In genomic region chr19:572891-573825, GRCh38 we compare ENCODE assay signal across 8 cellular contexts. TPM values are rescaled to one million over a fixed set of nuclear protein-coding genes. Genes with fewer than 3 reads are reported as not detected.
A peak's percentile ranks its signal among the peaks of the same experiment; 100 is the strongest.
DNase-seq lines count a peak whose midpoint lies in the region; ATAC-seq and TF ChIP-seq lines count a peak whose summit lies in the region.

No MANE protein-coding gene starts in this region.

- peak overlapping the region; percentile 93 for H3K4me3 ChIP-seq in OCI-LY3 (ENCODE audit: low read length)
- peak overlapping the region; percentile 83 for H3K4me3 ChIP-seq in coronary artery
- H3K4me3 ChIP-seq in lower lobe of right lung, result peak overlapping the region; percentile 96
- H3K4me3 ChIP-seq in thyroid gland (replicated peaks in 1 of 3), result peak overlapping the region; percentile 81 to 97 (median 91)

- intact Hi-C loops in lower lobe of right lung (cut with DNase I), result no loop called here
- intact Hi-C loops in thyroid gland (cut with DNase I), result no loop called here

- H2AFZ ChIP-seq in OCI-LY3 (ENCODE audit: low read depth, low read length), result no peak overlapping the region

- peaks cover 25% of the 10 kb centered on the region for H3K36me3 ChIP-seq in OCI-LY3 (replicated peaks; ENCODE audit: low read depth, low read length)
- peaks cover 8% of the 10 kb centered on the region for H3K36me3 ChIP-seq in lower lobe of right lung
- H3K36me3 ChIP-seq in thyroid gland, result peaks cover 0 to 8% of the 10 kb centered on the region in 2 donors

- peaks cover 58% of the 10 kb centered on the region for H3K79me2 ChIP-seq in OCI-LY3 (ENCODE audit: low read length)

- peak overlapping the region; percentile 67 for H3K27ac ChIP-seq in OCI-LY3 (ENCODE audit: low read length)
- H3K27ac ChIP-seq in coronary artery, result peak overlapping the region; percentile 82 to 84
- peak overlapping the region; percentile 93 for H3K27ac ChIP-seq in lower lobe of right lung
- peak overlapping the region; percentile 72 to 88 (median 76) for H3K27ac ChIP-seq in thyroid gland

- H4K20me1 ChIP-seq in OCI-LY3 (ENCODE audit: insufficient read depth, low read length), result peaks cover 49% of the 10 kb centered on the region

- H3K9me3 ChIP-seq in OCI-LY3 (ENCODE audit: insufficient read depth, low read length), result no peaks in the 10 kb centered on the region
- H3K9me3 ChIP-seq in lower lobe of right lung, result no peaks in the 10 kb centered on the region
- no peaks in the 10 kb centered on the region for H3K9me3 ChIP-seq in thyroid gland

- H3K4me2 ChIP-seq in OCI-LY3 (ENCODE audit: low read length), result peak overlapping the region; percentile 100

- TF ChIP-seq CTCF in OCI-LY3 (IDR thresholded peaks at IDR 0.05; ENCODE audit: low read depth, low read length), result no peak
- TF ChIP-seq CTCF in coronary artery (IDR thresholded peaks at IDR 0.05), result no peak
- no peak for TF ChIP-seq CTCF in lower lobe of right lung (IDR thresholded peaks at IDR 0.05)
- no peak for TF ChIP-seq CTCF in thyroid gland (IDR thresholded peaks at IDR 0.05)

- TF ChIP-seq POLR2A in thyroid gland (IDR thresholded peaks at IDR 0.05), result no peak

- H3K4me1 ChIP-seq in OCI-LY3 (ENCODE audit: low read length) (peaks cover 17% of the 10 kb centered on the region), lower lobe of right lung (peaks cover 58% of the 10 kb centered on the region), thyroid gland (peaks cover 32 to 42% of the 10 kb centered on the region in 2 donors)

- DNase-seq in NCI-H345 (lab: John Stamatoyannopoulos, UW), result peak; percentile 35
- no peak for DNase-seq in NCI-H345 treated with DMSO at 0.1 percent for 48 hours (lab: John Stamatoyannopoulos, UW; ENCODE audit: unreplicated experiment)
- DNase-seq in coronary artery (ENCODE audit: low spot score), result no peak
- DNase-seq in lower lobe of right lung, result peak; percentile 72
- DNase-seq in thyroid gland, result peak; percentile 69 to 73
- no peak for DNase-seq in NOMO-1 (lab: John Stamatoyannopoulos, UW; ENCODE audit: unreplicated experiment in 2 of 2)

- H3K27me3 ChIP-seq in OCI-LY3 (ENCODE audit: low read depth, low read length) (no peaks in the 10 kb centered on the region), lower lobe of right lung (ENCODE audit: low read depth) (no peaks in the 10 kb centered on the region), thyroid gland (no peaks in the 10 kb centered on the region)

- WGBS in thyroid gland, 2 donors, result 3 to 9% methylated on average over 10 to 38 of the region's 54 CpGs

- ATAC-seq in HG02588 (IDR thresholded peaks at IDR 0.05; ENCODE audit: unreplicated experiment) (peak; percentile 24), lower lobe of right lung (peak; percentile 26 to 32)

- H3K9ac ChIP-seq in OCI-LY3 (ENCODE audit: low read length), result peak overlapping the region; percentile 95

RNA-seq across cellular contexts. Expression of gene BSG, which starts 0.8 kb away (rescaled TPM):
- total RNA-seq in lower lobe of right lung (366 TPM), thyroid gland (100 to 1,000 TPM; 349 to 702 (median 569) TPM)

RNA-seq across cellular contexts. Expression of gene HCN2, which starts 16.5 kb away (rescaled TPM):
- total RNA-seq in lower lobe of right lung (0.24 TPM), thyroid gland (not detected)

RNA-seq across cellular contexts. Expression of gene GZMM, which starts 29.3 kb away (rescaled TPM):
- total RNA-seq in lower lobe of right lung, result 3.6 TPM
- 1 to 10 TPM in 1 of 4 donors, under 1 TPM in 1, not detected in 2; 0.78 to 1.9 TPM for total RNA-seq in thyroid gland

RNA-seq across cellular contexts. Expression of gene CDC34, which starts 41.6 kb away (rescaled TPM):
- total RNA-seq in lower lobe of right lung, result 40.0 TPM
- total RNA-seq in thyroid gland, result 10 to 100 TPM; 44.8 to 64.7 (median 48.2) TPM

Comparison
In these comparisons a context has a peak if more than half of its experiments do, and no peak if none do; other contexts are left out.
1. DNase-seq: peak in NCI-H345 (single experiment), lower lobe of right lung (single experiment) and thyroid gland (2 of 2); none in NCI-H345 treated with DMSO at 0.1 percent for 48 hours (single experiment), coronary artery (single experiment) and NOMO-1 (0 of 2).
2. Peak in every context shown above with its lines, with median percentiles within 50 percentile points of each other: H3K27ac ChIP-seq and H3K4me3 ChIP-seq.